ENCODE assay signal across 21 cellular contexts in the genomic region with DNA sequence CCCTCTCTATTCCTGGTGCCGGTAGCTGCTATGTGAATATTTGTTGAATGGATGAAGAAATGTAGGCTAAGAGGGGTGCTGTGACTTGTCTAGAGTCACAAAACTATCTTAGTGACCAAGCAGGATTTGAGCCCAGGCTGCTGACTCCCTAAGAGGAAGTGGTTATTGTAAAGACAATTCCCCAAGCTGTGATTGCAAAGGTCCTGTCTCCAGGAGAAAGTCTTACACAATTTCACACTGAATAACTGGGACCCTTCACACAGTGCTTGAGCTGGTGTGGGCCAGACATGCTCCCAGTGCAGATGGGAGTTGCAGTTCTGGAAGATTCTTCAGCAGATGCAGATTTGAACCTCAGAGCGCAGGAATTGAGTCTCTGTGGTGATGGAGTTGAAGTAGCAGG. TPM values are rescaled to one million over a fixed set of nuclear protein-coding genes. Genes with fewer than 3 reads are reported as not detected.
DNase-seq lines count a peak whose midpoint lies in the region; ATAC-seq and TF ChIP-seq lines count a peak whose summit lies in the region.
"Had no signal": no experiment of that assay in that cellular context is flagged by ENCODE, and none has a peak within 500 bp of the region (broad histone marks: within the 10 kb centered on the region; RNA-seq: fewer than 3 reads in every experiment).

No MANE protein-coding gene starts in this region.

- no peaks in the 10 kb centered on the region for H4K20me1 ChIP-seq in smooth muscle cell (ENCODE audit: low read depth)

- TF ChIP-seq CTCF in fibroblast of mammary gland (conservative IDR thresholded peaks at IDR 0.05; ENCODE audit: control insufficient read depth, insufficient read depth, low read depth, low read length): no peak
- TF ChIP-seq CTCF in smooth muscle cell (IDR thresholded peaks at IDR 0.05; ENCODE audit: borderline replicate concordance, insufficient read depth, poor library complexity, severe bottlenecking): no peak

- no peak overlapping the region for H3K9ac ChIP-seq in smooth muscle cell (ENCODE audit: low read depth)

- no peak overlapping the region for H3K4me2 ChIP-seq in smooth muscle cell

- H3K4me3 ChIP-seq in fibroblast of mammary gland (ENCODE audit: control insufficient read depth, low read depth, low read length) (no peak overlapping the region), smooth muscle cell (no peak overlapping the region)

- H3K9me3 ChIP-seq in smooth muscle cell (replicated peaks; ENCODE audit: low read depth): no peaks in the 10 kb centered on the region

- H3K79me2 ChIP-seq in smooth muscle cell (ENCODE audit: low read depth): no peaks in the 10 kb centered on the region

- WGBS in smooth muscle cell (ENCODE audit: low lambda C conversion rate): 49% methylated on average over 2 of the region's 2 CpGs

- no peaks in the 10 kb centered on the region for H3K4me1 ChIP-seq in smooth muscle cell (ENCODE audit: low read depth)

- no peaks in the 10 kb centered on the region for H3F3A ChIP-seq in smooth muscle cell (ENCODE audit: low read depth)

- no peak for ATAC-seq in HG03432 (IDR thresholded peaks at IDR 0.05; ENCODE audit: unreplicated experiment)
- ATAC-seq: PC-3 had no signal

- H3K27me3 ChIP-seq in smooth muscle cell (ENCODE audit: low read depth): peaks cover 37% of the 10 kb centered on the region

- peak; percentile 30 for DNase-seq in NOMO-1 treated with DMSO at 0.1 percent for 48 hours (lab: John Stamatoyannopoulos, UW; ENCODE audit: unreplicated experiment)
- DNase-seq in NOMO-1 treated with dmso at 0.1 percent for 144 hours (lab: John Stamatoyannopoulos, UW; ENCODE audit: unreplicated experiment): no peak
- DNase-seq in OCI-M1 (lab: John Stamatoyannopoulos, UW): peak; percentile 30
- peak; percentile 48 for DNase-seq in fibroblast of mammary gland (ENCODE audit: low read depth)
- no peak for DNase-seq in smooth muscle cell (lab: John Stamatoyannopoulos, UW; ENCODE audit: unreplicated experiment)
- DNase-seq in activated CD4-positive, alpha-beta T cell treated with anti-CD3 and anti-CD28 coated beads, Interleukin-2, amount 50 U/mL, for 48 hours: no peak
- DNase-seq in activated CD4-positive, alpha-beta T cell treated with anti-CD3 and anti-CD28 coated beads, Interleukin-2, amount 50 U/mL, for 4 hours: no peak
- DNase-seq: HFFc6, NCI-H1417, NCI-H1694 treated with DMSO at 0.1 percent for 48 hours, NCI-H2081 treated with DMSO at 0.1 percent for 48 hours, NCI-H2171 treated with DMSO at 0.1 percent for 48 hours, NCI-H446, NCI-H526, PC-3, RPMI8226, SHP77 had no signal

- H2AFZ ChIP-seq in smooth muscle cell (ENCODE audit: low read depth): no peak overlapping the region

- no peaks in the 10 kb centered on the region for H3K36me3 ChIP-seq in smooth muscle cell (ENCODE audit: low read depth)

- no peak overlapping the region for H3K27ac ChIP-seq in smooth muscle cell (ENCODE audit: low read depth)
- H3K27ac ChIP-seq: 22Rv1, C4-2B had no signal

RNA-seq across cellular contexts. Expression of gene IYD, which starts 38.1 kb away (rescaled TPM):
- total RNA-seq in smooth muscle cell: not detected in 2 replicates
- not detected in 2 replicates for polyA plus RNA-seq in smooth muscle cell
- total RNA-seq: H4, HFFc6 had no signal

Comparison
In these comparisons a context has a peak if more than half of its experiments do, and no peak if none do; other contexts are left out.
1. DNase-seq: peak in NOMO-1 treated with DMSO at 0.1 percent for 48 hours (single experiment), OCI-M1 (single experiment) and fibroblast of mammary gland (single experiment); none in NOMO-1 treated with dmso at 0.1 percent for 144 hours (single experiment), smooth muscle cell (single experiment), activated CD4-positive, alpha-beta T cell treated with anti-CD3 and anti-CD28 coated beads, Interleukin-2, amount 50 U/mL, for 48 hours (0 of 2) and activated CD4-positive, alpha-beta T cell treated with anti-CD3 and anti-CD28 coated beads, Interleukin-2, amount 50 U/mL, for 4 hours (0 of 2).